ENCODE assay signal across 8 cellular contexts in the genomic region with DNA sequence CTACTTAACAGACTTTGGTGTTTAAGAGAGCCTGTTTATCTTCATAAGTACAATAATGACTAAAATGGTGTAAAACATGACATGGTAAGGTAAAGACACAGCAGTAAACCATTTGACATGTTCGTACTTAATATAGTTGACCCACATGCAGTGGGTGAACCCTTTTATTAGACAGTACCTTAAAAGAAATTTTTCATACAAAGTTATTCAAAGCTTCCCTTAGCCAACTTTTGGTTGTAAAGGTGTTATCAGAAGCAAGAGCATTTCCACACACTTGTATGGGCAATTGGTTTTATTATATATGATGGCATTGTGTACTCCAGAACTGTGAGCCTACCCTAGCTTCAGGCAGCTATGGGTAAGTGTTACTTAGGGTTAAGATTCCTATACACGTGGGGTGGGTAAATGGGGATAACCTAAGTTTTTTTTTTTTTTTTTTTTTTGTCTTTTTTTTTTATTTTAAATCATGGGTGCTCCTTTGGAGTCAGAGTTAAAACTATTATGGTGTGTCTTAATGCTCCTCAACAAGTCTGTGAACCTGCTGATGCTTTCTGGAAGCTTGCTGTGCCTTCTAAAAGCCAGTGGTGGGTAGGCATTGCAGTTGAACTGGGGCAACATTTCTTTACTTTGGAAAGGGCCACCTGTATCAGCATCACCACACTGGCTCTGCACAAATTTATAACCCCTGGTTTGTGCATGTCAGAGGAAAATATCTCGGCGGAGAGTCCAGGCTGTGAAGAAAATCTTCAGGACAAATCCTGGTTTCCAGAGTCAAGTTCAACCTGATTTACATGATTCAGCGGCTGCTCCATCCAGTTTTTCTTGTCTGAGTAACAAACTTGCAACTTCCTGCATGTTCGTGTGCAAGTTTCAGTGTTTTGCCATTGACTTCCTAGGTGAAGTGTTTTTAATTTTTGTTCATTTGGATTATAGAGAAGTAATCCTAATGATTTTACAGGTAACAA. TPM values are rescaled to one million over a fixed set of nuclear protein-coding genes. Genes with fewer than 3 reads are reported as not detected.
DNase-seq lines count a peak whose midpoint lies in the region; ATAC-seq and TF ChIP-seq lines count a peak whose summit lies in the region.

No MANE protein-coding gene starts in this region.

- H3K9me3 ChIP-seq in BE2C: no peaks in the 10 kb centered on the region
- no peaks in the 10 kb centered on the region for H3K9me3 ChIP-seq in HUES48 (ENCODE audit: control insufficient read depth, insufficient read depth, low read length)
- no peaks in the 10 kb centered on the region for H3K9me3 ChIP-seq in right lobe of liver
- H3K9me3 ChIP-seq in upper lobe of left lung: no peaks in the 10 kb centered on the region

- intact Hi-C loops in right lobe of liver (cut with DNase I): no loop called here

- in situ Hi-C loops in G401 (cut with HindIII; ENCODE audit: low sequenced_read_pairs): no loop called here

- 11% methylated on average over 6 of the region's 6 CpGs for WGBS in right lobe of liver (ENCODE audit: insufficient coverage, low coverage, low lambda C conversion rate, missing lambda C conversion rate)
- WGBS in upper lobe of left lung, 2 donors: 13 to 20% methylated on average over 6 of the region's 6 CpGs

- TF ChIP-seq POLR2A in right lobe of liver (IDR thresholded peaks at IDR 0.05) (no peak), upper lobe of left lung (IDR thresholded peaks at IDR 0.05) (no peak)

- H3K4me3 ChIP-seq in BE2C (ENCODE audit: low read depth, low read length) (peak overlapping the region; percentile 88), HUES48 (ENCODE audit: low read depth, low read length) (peak overlapping the region; percentile 100), right lobe of liver (peak overlapping the region; percentile 77 to 90 (median 89)), upper lobe of left lung (peak overlapping the region; percentile 72 to 90 (median 90))

- no peaks in the 10 kb centered on the region for H3K4me1 ChIP-seq in BE2C
- H3K4me1 ChIP-seq in HUES48 (ENCODE audit: control insufficient read depth, insufficient read depth, low read length): peaks cover 22% of the 10 kb centered on the region
- H3K4me1 ChIP-seq in right lobe of liver: peaks cover 0 to 32% (median 13%) of the 10 kb centered on the region in 4 donors
- peaks cover 32 to 52% (median 35%) of the 10 kb centered on the region in 4 donors for H3K4me1 ChIP-seq in upper lobe of left lung

- H3K36me3 ChIP-seq in BE2C (peaks cover 61% of the 10 kb centered on the region), HUES48 (ENCODE audit: control insufficient read depth, insufficient read depth, low read length) (peaks cover 51% of the 10 kb centered on the region), right lobe of liver (peaks cover 0 to 11% (median 2%) of the 10 kb centered on the region in 4 donors), upper lobe of left lung (peaks cover 0 to 16% (median 3%) of the 10 kb centered on the region in 4 donors)

- H3K27ac ChIP-seq in HUES48 (ENCODE audit: low read depth, low read length): no peak overlapping the region
- H3K27ac ChIP-seq in right lobe of liver: peak overlapping the region; percentile 25 to 100 (median 30)
- peak overlapping the region; percentile 6 to 100 (median 53) for H3K27ac ChIP-seq in upper lobe of left lung

- TF ChIP-seq EP300 in upper lobe of left lung (IDR thresholded peaks at IDR 0.05): no peak

- no peak for DNase-seq in BE2C
- DNase-seq in astrocyte of the hippocampus (ENCODE audit: low read depth, low spot score): peak; percentile 18
- DNase-seq in right lobe of liver: no peak
- peak in 1 of 2 donors; percentile 53 for DNase-seq in upper lobe of left lung
- DNase-seq in G401 (ENCODE audit: low spot score): no peak
- no peak for DNase-seq in HuH-7.5 (ENCODE audit: low spot score)

- no peak overlapping the region for H3K9ac ChIP-seq in HUES48 (ENCODE audit: low read depth, low read length)

- H3K27me3 ChIP-seq in BE2C (no peaks in the 10 kb centered on the region), HUES48 (ENCODE audit: control insufficient read depth, insufficient read depth, low read length) (no peaks in the 10 kb centered on the region), right lobe of liver (no peaks in the 10 kb centered on the region), upper lobe of left lung (no peaks in the 10 kb centered on the region)

- TF ChIP-seq CTCF in BE2C (IDR thresholded peaks at IDR 0.05; ENCODE audit: low read depth, low read length): no peak
- no peak for TF ChIP-seq CTCF in right lobe of liver (IDR thresholded peaks at IDR 0.05)
- no peak for TF ChIP-seq CTCF in upper lobe of left lung (IDR thresholded peaks at IDR 0.05)

- ATAC-seq in right lobe of liver (no peak), upper lobe of left lung (ENCODE audit: low FRiP score in 2 of 2) (no peak), HG03521 (IDR thresholded peaks at IDR 0.05; ENCODE audit: unreplicated experiment) (no peak)

RNA-seq across cellular contexts. Expression of a gene that starts 3.3 kb away (rescaled TPM):
- polyA plus RNA-seq in BE2C (2012; ENCODE audit: insufficient read depth, insufficient read length, low read depth): 78.5 TPM
- 10 to 100 TPM; 16.0 to 23.1 (median 18.9) TPM for total RNA-seq in right lobe of liver
- 100 to 1,000 TPM in 2 of 6 donors, 10 to 100 TPM in 4; 51.2 to 117 (median 58.5) TPM for total RNA-seq in upper lobe of left lung
- 10.8 and 22.3 TPM in 2 replicates for total RNA-seq in G401 (2014; rRNA removed; shearing (Covaris generic))

RNA-seq across cellular contexts. Expression of a gene that starts 33.3 kb away (rescaled TPM):
- polyA plus RNA-seq in BE2C (2012; ENCODE audit: insufficient read depth, insufficient read length, low read depth): 2.2 TPM
- total RNA-seq in right lobe of liver: 1 to 10 TPM; 3.2 to 5.9 (median 3.6) TPM
- 10 to 100 TPM; 11.1 to 30.4 (median 15.4) TPM for total RNA-seq in upper lobe of left lung
- total RNA-seq in G401 (2014; rRNA removed; shearing (Covaris generic)): 5.1 and 15.1 TPM in 2 replicates
